Comparison of ENCODE assay signal across 17 cellular contexts in the genomic region with DNA sequence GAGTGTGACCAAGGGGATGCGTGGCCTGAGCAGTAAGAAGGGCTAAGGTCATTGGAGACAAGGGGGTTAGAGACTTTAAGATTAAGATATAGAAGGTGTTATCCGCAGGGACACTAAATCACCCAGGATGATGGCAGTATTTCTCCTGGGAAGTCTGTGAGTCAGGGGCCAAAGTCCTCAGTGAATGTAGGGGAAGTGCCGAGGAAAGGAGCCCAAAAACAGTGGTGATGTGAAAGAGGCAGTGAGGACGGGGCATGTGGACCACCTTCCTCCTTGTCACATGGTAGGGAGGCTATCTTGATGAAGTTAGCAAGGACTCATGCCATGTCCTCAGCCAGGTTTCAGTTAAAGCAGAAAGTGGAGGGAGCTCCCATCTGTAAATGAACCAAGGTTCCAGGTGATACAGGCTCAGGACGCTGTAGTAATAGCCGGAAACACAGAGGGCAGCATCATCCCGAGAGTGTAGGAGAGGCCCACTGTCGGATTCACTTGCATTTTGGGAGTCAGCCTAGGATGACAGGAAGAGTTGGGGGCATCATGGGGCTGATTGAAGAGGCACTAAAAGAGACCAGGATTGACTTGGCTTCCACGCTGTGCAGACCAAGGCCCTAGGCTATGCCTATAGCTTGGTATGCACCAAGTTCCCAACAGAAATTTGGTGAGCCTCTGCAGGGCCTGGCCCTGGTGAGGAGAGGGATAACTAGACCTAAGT. TPM values are rescaled to one million over a fixed set of nuclear protein-coding genes. Genes with fewer than 3 reads are reported as not detected.
A peak's percentile ranks its signal among the peaks of the same experiment; 100 is the strongest.
DNase-seq lines count a peak whose midpoint lies in the region; ATAC-seq and TF ChIP-seq lines count a peak whose summit lies in the region.
"Had no signal": no experiment of that assay in that cellular context is flagged by ENCODE, and none has a peak within 500 bp of the region (broad histone marks: within the 10 kb centered on the region; RNA-seq: fewer than 3 reads in every experiment).

No MANE protein-coding gene starts in this region.

- H3K9me3 ChIP-seq in HUES64 (ENCODE audit: insufficient read depth, low read depth, low read length) (no peaks in the 10 kb centered on the region), right lobe of liver (no peaks in the 10 kb centered on the region), stomach (no peaks in the 10 kb centered on the region)
- H3K9me3 ChIP-seq: BE2C, spleen had no signal

- H3K27ac ChIP-seq in HUES64 (ENCODE audit: low read depth, low read length) = peak overlapping the region; percentile 26; the same call in 1 of the 2 replicates
- H3K27ac ChIP-seq in right lobe of liver = no peak overlapping the region
- no peak overlapping the region for H3K27ac ChIP-seq in stomach
- H3K27ac ChIP-seq: parathyroid adenoma, spleen had no signal

- DNase-seq in ELF-1 (ENCODE audit: low read depth, low spot score) (peak; percentile 80), SW480 (ENCODE audit: low spot score) (peak; percentile 42), right lobe of liver (no peak), T-helper 2 cell (no peak), HPDE6-E6E7 (ENCODE audit: extremely low spot score) (no peak), stomach (no peak)
- DNase-seq: activated CD4-positive, alpha-beta T cell treated with anti-CD3 and anti-CD28 coated beads for 48 hours; BE2C; kidney glomerular epithelial cell; NCI-H1105; NCI-H226; OCI-M1; spleen; T-helper 17 cell had no signal

- no peak overlapping the region for H3K9ac ChIP-seq in HUES64 (ENCODE audit: low read depth, low read length)
- H3K9ac ChIP-seq: parathyroid adenoma had no signal

- H3K27me3 ChIP-seq in HUES64 (ENCODE audit: insufficient read depth, low read length) (no peaks in the 10 kb centered on the region), right lobe of liver (no peaks in the 10 kb centered on the region), stomach (no peaks in the 10 kb centered on the region)
- H3K27me3 ChIP-seq: BE2C, spleen had no signal

- TF ChIP-seq EP300 in stomach (IDR thresholded peaks at IDR 0.05) = no peak

- WGBS in HUES64 = 68% methylated on average over 9 of the region's 9 CpGs
- 90% methylated on average over 4 of the region's 9 CpGs for WGBS in right lobe of liver (ENCODE audit: insufficient coverage, low coverage, low lambda C conversion rate, missing lambda C conversion rate)
- 72 to 81% (median 77%) methylated on average over 9 of the region's 9 CpGs for WGBS in stomach, 5 donors

- H3K36me3 ChIP-seq in HUES64 (ENCODE audit: insufficient read depth, low read length) (no peaks in the 10 kb centered on the region), right lobe of liver (no peaks in the 10 kb centered on the region), stomach (no peaks in the 10 kb centered on the region)
- H3K36me3 ChIP-seq: BE2C, spleen had no signal

- ATAC-seq in right lobe of liver (peak in 3 of 4 donors; percentile 18 to 48 (median 20)), HG02840 (IDR thresholded peaks at IDR 0.05; ENCODE audit: low FRiP score, unreplicated experiment) (no peak)
- ATAC-seq: T-helper 17 cell had no signal

- TF ChIP-seq POLR2A in right lobe of liver (IDR thresholded peaks at IDR 0.05) = no peak
- no peak for TF ChIP-seq POLR2A in stomach (IDR thresholded peaks at IDR 0.05)

- intact Hi-C loops in right lobe of liver (cut with DNase I) = no loop called here
- intact Hi-C loops in stomach (cut with DNase I; ENCODE audit: low total_unique reads) = no loop called here

- H3K4me3 ChIP-seq in HUES64 (ENCODE audit: low read length) = no peak overlapping the region
- H3K4me3 ChIP-seq in right lobe of liver = no peak overlapping the region
- no peak overlapping the region for H3K4me3 ChIP-seq in stomach
- H3K4me3 ChIP-seq: spleen had no signal

- H3K4me1 ChIP-seq in HUES64 (ENCODE audit: insufficient read depth, low read length) (peaks cover 14% of the 10 kb centered on the region), right lobe of liver (no peaks in the 10 kb centered on the region), stomach (no peaks in the 10 kb centered on the region)
- H3K4me1 ChIP-seq: BE2C, parathyroid adenoma had no signal

- TF ChIP-seq CTCF in right lobe of liver (IDR thresholded peaks at IDR 0.05) = no peak
- no peak for TF ChIP-seq CTCF in stomach (IDR thresholded peaks at IDR 0.05)

RNA-seq across cellular contexts. Expression of a gene that starts 33.5 kb away (rescaled TPM):
- polyA plus RNA-seq in HUES64 (2013, experiment 1 of 2) = 63.0 TPM
- 64.2 TPM for polyA plus RNA-seq in HUES64 (2013, experiment 2 of 2)
- total RNA-seq in right lobe of liver (10 to 100 TPM; 11.1 to 34.0 (median 19.5) TPM), stomach (10 to 100 TPM; 11.7 to 79.1 (median 29.6) TPM)
- 10 to 100 TPM in 2 of 3 donors, 1 to 10 TPM in 1; 5.0 to 29.8 (median 12.9) TPM for polyA plus RNA-seq in stomach

RNA-seq across cellular contexts. Expression of a gene that starts 56.9 kb away (rescaled TPM):
- polyA plus RNA-seq in HUES64 (2013, experiment 1 of 2) = 22.5 TPM
- polyA plus RNA-seq in HUES64 (2013, experiment 2 of 2) = 25.7 TPM
- total RNA-seq in right lobe of liver (10 to 100 TPM in 2 of 6 experiments, 1 to 10 TPM in 4; 3.2 to 13.5 (median 7.4) TPM), stomach (10 to 100 TPM; 18.2 to 39.5 (median 19.8) TPM)
- polyA plus RNA-seq in stomach = 10 to 100 TPM in 2 of 3 donors, 1 to 10 TPM in 1; 5.1 to 11.0 (median 10.1) TPM

Comparison
In these comparisons a context has a peak if more than half of its experiments do, and no peak if none do; other contexts are left out.
1. DNase-seq: peak in ELF-1 (single experiment) and SW480 (single experiment); none in right lobe of liver (0 of 3), T-helper 2 cell (0 of 5), HPDE6-E6E7 (single experiment) and stomach (single experiment).